ENCODE assay signal across 18 cellular contexts in the genomic region with DNA sequence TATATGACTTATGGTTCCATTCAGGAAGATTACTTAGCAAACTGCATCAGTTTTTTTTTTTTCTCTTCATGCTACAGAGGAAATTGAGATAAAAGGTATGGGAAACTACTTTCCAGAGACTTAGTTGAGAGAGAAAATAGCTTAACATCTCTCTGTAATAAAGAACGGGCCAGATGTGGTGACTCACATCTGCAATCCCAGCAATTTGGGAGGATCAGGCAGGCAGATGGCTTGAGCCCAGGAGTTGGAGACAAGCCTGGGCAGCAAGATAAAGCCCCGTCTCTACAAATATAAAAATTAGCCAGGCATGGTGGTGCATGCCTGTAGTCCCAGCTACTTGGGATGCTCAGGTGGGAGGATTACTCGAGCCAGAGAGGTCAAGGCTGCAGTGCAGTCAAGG.
A peak's percentile ranks its signal among the peaks of the same experiment; 100 is the strongest.
DNase-seq lines count a peak whose midpoint lies in the region; ATAC-seq and TF ChIP-seq lines count a peak whose summit lies in the region.
"Had no signal": no experiment of that assay in that cellular context is flagged by ENCODE, and none has a peak within 500 bp of the region (broad histone marks: within the 10 kb centered on the region; RNA-seq: fewer than 3 reads in every experiment).

No MANE protein-coding gene starts in this region.

- TF ChIP-seq CTCF in adrenal gland (IDR thresholded peaks at IDR 0.05) = no peak
- TF ChIP-seq CTCF in foreskin keratinocyte (conservative IDR thresholded peaks at IDR 0.05) = no peak

- TF ChIP-seq POLR2A in adrenal gland (IDR thresholded peaks at IDR 0.05) = no peak

- H3K27ac ChIP-seq in ACC112 (ENCODE audit: low read depth, low read length) (no peak overlapping the region), adrenal gland (no peak overlapping the region), foreskin keratinocyte (peak overlapping the region; percentile 57)
- H3K27ac ChIP-seq: uterus, VCaP had no signal

- peak overlapping the region; percentile 72 for H2AFZ ChIP-seq in ACC112 (ENCODE audit: low read length, unreplicated experiment)

- H3K27me3 ChIP-seq in ACC112 (ENCODE audit: insufficient read depth, low read length) (no peaks in the 10 kb centered on the region), adrenal gland (no peaks in the 10 kb centered on the region), foreskin keratinocyte (no peaks in the 10 kb centered on the region)
- H3K27me3 ChIP-seq: uterus had no signal

- 37 to 48% (median 44%) methylated on average over 3 of the region's 3 CpGs for WGBS in adrenal gland, 4 donors

- intact Hi-C loops in adrenal gland (cut with DNase I) = no loop called here

- ATAC-seq in foreskin keratinocyte = peak; percentile 85
- ATAC-seq in GM21825 (IDR thresholded peaks at IDR 0.05; ENCODE audit: unreplicated experiment) = no peak
- ATAC-seq: activated CD8-positive, alpha-beta T cell treated with anti-CD3 and anti-CD28 coated beads, Interleukin-2, amount 10 ng/mL, durations not matched to agents 7 days and 5 days; activated naive CD8-positive, alpha-beta T cell treated with anti-CD3 and anti-CD28 coated beads, Interleukin-2, amount 50 U/mL, for 24 hours had no signal

- H3K9me3 ChIP-seq in adrenal gland (replicated peaks in 1 of 3) = no peaks in the 10 kb centered on the region
- H3K9me3 ChIP-seq: uterus had no signal

- peaks cover 39% of the 10 kb centered on the region for H3K4me1 ChIP-seq in ACC112 (ENCODE audit: control insufficient read depth, insufficient read depth, low read length, unreplicated experiment)
- H3K4me1 ChIP-seq in adrenal gland (replicated peaks in 1 of 2) = no peaks in the 10 kb centered on the region
- H3K4me1 ChIP-seq in foreskin keratinocyte = peaks cover 25% of the 10 kb centered on the region
- H3K4me1 ChIP-seq: uterus had no signal

- H3K36me3 ChIP-seq in ACC112 (ENCODE audit: insufficient read depth, low read length) (peaks cover 8% of the 10 kb centered on the region; the same call in 1 of the 2 replicates), adrenal gland (replicated peaks in 1 of 2) (no peaks in the 10 kb centered on the region)
- H3K36me3 ChIP-seq: uterus had no signal

- H3K4me3 ChIP-seq in ACC112 (ENCODE audit: low read depth, low read length) (peak overlapping the region; percentile 66; the same call in 1 of the 2 replicates), adrenal gland (no peak overlapping the region)
- H3K4me3 ChIP-seq: uterus had no signal

- no peaks in the 10 kb centered on the region for H3K79me2 ChIP-seq in ACC112 (ENCODE audit: control insufficient read depth, insufficient read depth, low read length, unreplicated experiment)

- DNase-seq in EH (ENCODE audit: low read depth) (peak; percentile 51), adrenal gland (peak in 5 of 7 donors; percentile 16 to 44 (median 29)), foreskin keratinocyte (peak; percentile 80 to 90), T1000 (lab: John Stamatoyannopoulos, UW) (no peak), NCI-H2107 treated with DMSO at 0.1 percent for 48 hours (lab: John Stamatoyannopoulos, UW; ENCODE audit: unreplicated experiment) (no peak), T-helper 1 cell (no peak)
- DNase-seq: activated CD8-positive, alpha-beta T cell treated with anti-CD3 and anti-CD28 coated beads, Interleukin-2, amount 10 ng/mL, durations not matched to agents 7 days and 5 days; activated naive CD8-positive, alpha-beta T cell treated with anti-CD3 and anti-CD28 coated beads, Interleukin-2, amount 50 U/mL, for 24 hours; cerebellar nuclear complex; endodermal cell; NCI-H1105; NCI-H2171; NCI-H748 treated with DMSO at 0.1 percent for 48 hours; nephron progenitor cell had no signal

Comparison
In these comparisons a context has a peak if more than half of its experiments do, and no peak if none do; other contexts are left out.
1. DNase-seq: peak in EH (single experiment), adrenal gland (5 of 7) and foreskin keratinocyte (2 of 2); none in T1000 (single experiment), NCI-H2107 treated with DMSO at 0.1 percent for 48 hours (single experiment) and T-helper 1 cell (0 of 5).